In the genomic region with DNA sequence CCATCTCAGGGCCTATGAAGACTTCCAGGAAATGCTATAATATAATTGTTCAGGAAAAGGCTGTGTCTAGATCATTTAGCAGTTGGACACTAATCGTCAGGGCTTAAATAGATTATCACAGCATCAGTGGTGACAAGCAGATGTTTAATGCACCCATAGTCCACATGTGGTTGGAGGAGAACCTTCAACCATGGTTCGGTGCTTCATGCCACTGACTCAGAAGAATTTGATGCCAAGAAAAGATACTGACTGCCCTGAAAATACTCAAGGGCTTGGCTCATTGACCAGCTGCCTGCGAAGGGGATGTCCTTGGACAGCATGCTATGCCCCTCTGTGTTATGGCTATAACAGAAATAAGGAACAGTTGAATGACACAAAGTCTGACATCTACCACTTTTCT, we compare ENCODE assay signal across 21 cellular contexts.
DNase-seq lines count a peak whose midpoint lies in the region; ATAC-seq and TF ChIP-seq lines count a peak whose summit lies in the region.
"Had no signal": no experiment of that assay in that cellular context is flagged by ENCODE, and none has a peak within 500 bp of the region (broad histone marks: within the 10 kb centered on the region; RNA-seq: fewer than 3 reads in every experiment).

No MANE protein-coding gene starts in this region.

- H3K27ac Mint-ChIP-seq in activated T-helper 17 cell treated with anti-CD3 and anti-CD28 coated beads, Interleukin-2, amount 50 U/mL, for 72 hours: no peak overlapping the region
- H3K27ac Mint-ChIP-seq: CD14-positive monocyte had no signal

- no peaks in the 10 kb centered on the region for H3K27me3 Mint-ChIP-seq in activated T-helper 17 cell treated with anti-CD3 and anti-CD28 coated beads, Interleukin-2, amount 50 U/mL, for 72 hours

- H3K4me3 Mint-ChIP-seq in activated T-helper 17 cell treated with anti-CD3 and anti-CD28 coated beads, Interleukin-2, amount 50 U/mL, for 72 hours: no peak overlapping the region
- H3K4me3 Mint-ChIP-seq: CD14-positive monocyte had no signal

- peak; percentile 74 for DNase-seq in AG10803 (ENCODE audit: low read depth)
- peak; percentile 26 for DNase-seq in HT1080 (ENCODE audit: low read depth)
- peak; percentile 48 for DNase-seq in amniotic epithelial cell (ENCODE audit: low read depth)
- peak; percentile 84 for DNase-seq in myocyte (ENCODE audit: low read depth)
- DNase-seq in activated CD4-positive, CD25-positive, alpha-beta regulatory T cell (lab: John Stamatoyannopoulos, UW): no peak
- no peak for DNase-seq in NCI-H187 treated with DMSO at 0.1 percent for 48 hours (lab: John Stamatoyannopoulos, UW)
- DNase-seq in foreskin melanocyte: no peak
- DNase-seq: activated CD4-positive, alpha-beta T cell treated with anti-CD3 and anti-CD28 coated beads for 1 hour; activated T-cell treated with anti-CD3 and anti-CD28 coated beads, Interleukin-2, amount 50 U/mL, for 1 hour; adrenal gland; central memory CD4-positive, alpha-beta T cell; kidney glomerular epithelial cell; NCI-H1092; NCI-H1930; NCI-H2227 treated with DMSO at 0.1 percent for 48 hours; NCI-H748 treated with DMSO at 0.1 percent for 48 hours; occipital lobe; transverse colon had no signal

- no peaks in the 10 kb centered on the region for H3K9me3 Mint-ChIP-seq in activated T-helper 17 cell treated with anti-CD3 and anti-CD28 coated beads, Interleukin-2, amount 50 U/mL, for 72 hours

- no peak overlapping the region for H3K4me3 ChIP-seq in AG10803 (ENCODE audit: low read length)
- H3K4me3 ChIP-seq: adrenal gland, transverse colon had no signal

- no peaks in the 10 kb centered on the region for H3K36me3 Mint-ChIP-seq in activated T-helper 17 cell treated with anti-CD3 and anti-CD28 coated beads, Interleukin-2, amount 50 U/mL, for 72 hours (ENCODE audit: low read depth)
- H3K36me3 Mint-ChIP-seq: CD14-positive monocyte had no signal

- peaks cover 5% of the 10 kb centered on the region for H3K4me1 Mint-ChIP-seq in activated T-helper 17 cell treated with anti-CD3 and anti-CD28 coated beads, Interleukin-2, amount 50 U/mL, for 72 hours
- H3K4me1 Mint-ChIP-seq: CD14-positive monocyte had no signal

- TF ChIP-seq CTCF in AG10803 (conservative IDR thresholded peaks at IDR 0.05; ENCODE audit: low read length): no peak

- ATAC-seq in activated T-helper 17 cell treated with anti-CD3 and anti-CD28 coated beads, Interleukin-2, amount 50 U/mL, for 72 hours (replicated peaks): no peak
- ATAC-seq: Right ventricle myocardium inferior had no signal

Comparison
In these comparisons a context has a peak if more than half of its experiments do, and no peak if none do; other contexts are left out.
1. DNase-seq: peak in AG10803 (single experiment), HT1080 (single experiment), amniotic epithelial cell (single experiment) and myocyte (single experiment); none in activated CD4-positive, CD25-positive, alpha-beta regulatory T cell (0 of 4), NCI-H187 treated with DMSO at 0.1 percent for 48 hours (single experiment) and foreskin melanocyte (single experiment).